In the genomic region with DNA sequence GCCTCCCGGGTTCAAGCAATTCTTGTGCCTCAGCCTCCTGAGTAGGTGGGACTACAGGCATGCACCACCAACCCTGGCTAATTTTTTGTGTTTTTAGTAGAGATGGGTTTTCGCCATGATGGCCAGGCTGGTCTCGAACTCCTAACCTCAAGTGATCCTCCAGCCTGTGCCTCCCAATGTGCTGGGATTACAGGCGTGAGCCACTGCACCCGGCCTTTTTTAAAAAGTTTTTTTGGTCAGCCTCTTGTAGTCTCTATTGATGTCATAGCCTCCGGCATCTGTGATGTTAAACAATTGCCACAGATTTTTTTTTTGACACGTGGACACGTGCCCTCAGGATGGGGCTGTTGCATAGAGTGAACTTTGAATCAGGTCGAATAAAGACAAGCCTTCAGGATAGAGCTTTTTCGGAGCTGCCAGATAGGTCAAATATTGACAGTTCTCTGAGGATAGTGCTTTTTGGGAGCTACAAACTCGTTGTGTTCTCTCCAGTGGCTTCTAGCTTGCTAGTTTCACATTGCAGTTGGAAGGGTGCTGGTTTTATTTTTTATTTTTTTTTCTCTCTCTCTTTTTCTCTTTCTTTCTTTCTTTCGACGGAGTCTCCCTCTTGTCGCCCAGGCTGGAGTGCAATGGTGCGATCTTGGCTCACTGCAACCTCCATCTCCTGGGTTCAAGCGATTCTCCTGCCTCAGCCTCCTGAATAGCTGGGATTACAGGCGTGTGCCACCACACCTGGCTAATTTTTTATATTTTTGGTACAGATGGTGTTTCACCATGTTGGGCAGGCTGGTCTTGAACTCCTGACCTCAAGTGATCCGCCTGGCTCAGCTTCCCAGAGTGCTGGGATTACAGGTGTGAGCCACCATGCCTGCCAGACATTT, we compare ENCODE assay signal across 6 cellular contexts. TPM values are rescaled to one million over a fixed set of nuclear protein-coding genes. Genes with fewer than 3 reads are reported as not detected.
DNase-seq lines count a peak whose midpoint lies in the region; ATAC-seq, FAIRE-seq and TF ChIP-seq lines count a peak whose summit lies in the region.
"Not testable (repeated sequence)": the region's sequence is repeated elsewhere in the genome, so short reads cannot be mapped to it uniquely, and the experiment has no call there.

No MANE protein-coding gene starts in this region.

- 0 out of 2 replicates have a peak overlapping the region, but pooled peaks have one; percentile 25 for H3K27ac ChIP-seq in Karpas-422 (ENCODE audit: low read length)
- peak overlapping the region; percentile 27 for H3K27ac ChIP-seq in left ventricle myocardium inferior (replicated peaks)
- peak overlapping the region; percentile 78 for H3K27ac ChIP-seq in HepG2 (ENCODE audit: extremely low read length, insufficient read depth, low read length)

- peak; percentile 100 for FAIRE-seq in HepG2 (lab: Jason Lieb, UNC)

- H3K36me3 Mint-ChIP-seq in WTC11 = peaks cover 42% of the 10 kb centered on the region
- H3K36me3 Mint-ChIP-seq in nephron progenitor cell (ENCODE audit: low read depth) = peaks cover 64% of the 10 kb centered on the region
- H3K36me3 Mint-ChIP-seq in stimulated activated effector memory CD8-positive, alpha-beta T cell treated with anti-CD3 and anti-CD28 coated beads, Interleukin-12 subunit alpha, Interleukin-12 subunit beta, amount 100 ng/mL, for 72 hours = peaks cover 20% of the 10 kb centered on the region

- WGBS in HepG2 (ENCODE audit: low lambda C conversion rate) = 21% methylated on average over 18 of the region's 18 CpGs

- not testable (repeated sequence) for H3K27me3 Mint-ChIP-seq in WTC11 (ENCODE audit: low read depth); nephron progenitor cell (ENCODE audit: low read depth, poor library complexity)

- H3K4me3 ChIP-seq in Karpas-422 (ENCODE audit: low read length); left ventricle myocardium inferior: not testable (repeated sequence)
- peak overlapping the region in 1 of 3 experiments; percentile 32; a peak in 2 of 6 replicates for H3K4me3 ChIP-seq in HepG2 (replicated peaks in 1 of 3; ENCODE audit: insufficient read depth in 1 of 3, low read depth in 2 of 3, low read length in 3 of 3)

- not testable (repeated sequence) for TF ChIP-seq RAD21 in HepG2 (CRISPR knock-in tag; IDR thresholded peaks at IDR 0.05)

- H3K9me3 ChIP-seq in Karpas-422 (ENCODE audit: low read length); left ventricle myocardium inferior (replicated peaks); HepG2 (ENCODE audit: low read length): not testable (repeated sequence)

- TF ChIP-seq POLR2A in HepG2 (IDR thresholded peaks at IDR 0.05; ENCODE audit: insufficient read depth in 1 of 2, low read depth in 2 of 2, low read length in 2 of 2) = peak in 1 of 2 experiments; percentile 36; a peak in 1 of 4 replicates

- peaks cover 16% of the 10 kb centered on the region for H3K36me3 ChIP-seq in Karpas-422 (ENCODE audit: insufficient read depth, low read length)
- peaks cover 39% of the 10 kb centered on the region for H3K36me3 ChIP-seq in left ventricle myocardium inferior
- peaks cover 12 to 15% of the 10 kb centered on the region in 2 experiments for H3K36me3 ChIP-seq in HepG2 (replicated peaks in 1 of 2; ENCODE audit: control insufficient read depth in 1 of 2, insufficient read depth in 2 of 2, low read length in 2 of 2)

- peaks cover 13% of the 10 kb centered on the region for H3K79me2 ChIP-seq in Karpas-422 (ENCODE audit: low read length)
- peaks cover 17% of the 10 kb centered on the region for H3K79me2 ChIP-seq in HepG2 (ENCODE audit: insufficient read depth, low read length)

- POLR2A ChIA-PET in WTC11 (lab: Charles Lee) = not testable (repeated sequence)
- POLR2A ChIA-PET in HepG2 (lab: Yijun Ruan, JAX) = interaction anchor here (0.6 to 3.9 kb wide), 14 partner anchors 10 to 355 kb away, joined by 3 to 69 read pairs (median 8); partner anchors contain the start of genes C2orf42, FAM136A, MXD1 and PCYOX1

- not testable (repeated sequence) for H3K27ac Mint-ChIP-seq in WTC11
- peak overlapping the region; percentile 51 for H3K27ac Mint-ChIP-seq in nephron progenitor cell
- peak overlapping the region; percentile 54 for H3K27ac Mint-ChIP-seq in stimulated activated effector memory CD8-positive, alpha-beta T cell treated with anti-CD3 and anti-CD28 coated beads, Interleukin-12 subunit alpha, Interleukin-12 subunit beta, amount 100 ng/mL, for 72 hours

- not testable (repeated sequence) for H2AFZ ChIP-seq in Karpas-422 (ENCODE audit: low read length); HepG2 (ENCODE audit: low read length)

- CTCF ChIA-PET in WTC11 (lab: Charles Lee) (interaction anchor here (1.1 kb wide), 1 partner anchor 32 kb away, joined by 5 read pairs; the partner anchor contains the start of gene FAM136A), HepG2 (lab: Yijun Ruan, JAX; ENCODE audit: low intra/inter-chr PET ratio, low total read pairs) (interaction anchor here (1.4 kb wide), 1 partner anchor 32 kb away, joined by 4 read pairs; the partner anchor contains the start of gene FAM136A)

- TF ChIP-seq EP300 in HepG2 (IDR thresholded peaks at IDR 0.05; ENCODE audit: low read depth in 2 of 2, low read length in 2 of 2) (peak; percentile 64 to 94; a peak in 3 of 4 replicates), HepG2 (CRISPR knock-in tag; IDR thresholded peaks at IDR 0.05; ENCODE audit: borderline replicate concordance) (peak; percentile 86)

- H3K4me1 ChIP-seq in Karpas-422 (ENCODE audit: low read length) = not testable (repeated sequence)
- peaks cover 21% of the 10 kb centered on the region for H3K4me1 ChIP-seq in left ventricle myocardium inferior
- peaks cover 30% of the 10 kb centered on the region for H3K4me1 ChIP-seq in HepG2 (ENCODE audit: insufficient read depth, low read length)

- not testable (repeated sequence) for H3K4me2 ChIP-seq in Karpas-422 (ENCODE audit: low read depth, low read length, poor library complexity, severe bottlenecking)
- H3K4me2 ChIP-seq in HepG2 (ENCODE audit: low read depth, low read length) = peak overlapping the region; percentile 62

- H3K4me3 Mint-ChIP-seq in WTC11; nephron progenitor cell; stimulated activated effector memory CD8-positive, alpha-beta T cell treated with anti-CD3 and anti-CD28 coated beads, Interleukin-12 subunit alpha, Interleukin-12 subunit beta, amount 100 ng/mL, for 72 hours: not testable (repeated sequence)

- intact Hi-C loops in left ventricle myocardium inferior (cut with micrococcal nuclease) = not testable (repeated sequence)
- intact Hi-C loops in HepG2 (cut with micrococcal nuclease; ENCODE audit: unreplicated experiment) = loop anchor here (1.0 kb wide), 3 partner anchors 12 to 24 kb away; partner anchors contain the start of genes SNRPG and TIA1

- not testable (repeated sequence) for H3K4me1 Mint-ChIP-seq in WTC11; nephron progenitor cell; stimulated activated effector memory CD8-positive, alpha-beta T cell treated with anti-CD3 and anti-CD28 coated beads, Interleukin-12 subunit alpha, Interleukin-12 subunit beta, amount 100 ng/mL, for 72 hours

- H3K9ac ChIP-seq in Karpas-422 (ENCODE audit: low read length) (0 out of 2 replicates have a peak overlapping the region, but pooled peaks have one; percentile 6), HepG2 (ENCODE audit: insufficient read depth, low read depth, low read length) (peak overlapping the region; percentile 45)

- not testable (repeated sequence) for BruUV-seq in HepG2 (replicated peaks; lab: Mats Ljungman, UMichigan)

- not testable (repeated sequence) for DNase-seq in Karpas-422; WTC11 (ENCODE audit: low spot score); left ventricle myocardium inferior; nephron progenitor cell; stimulated activated effector memory CD8-positive, alpha-beta T cell treated with anti-CD3 and anti-CD28 coated beads, Interleukin-12 subunit alpha, Interleukin-12 subunit beta, amount 100 ng/mL, for 72 hours (ENCODE audit: low spot score in 2 of 2)
- peak; percentile 99 for DNase-seq in HepG2 (ENCODE audit: low spot score)

- TF ChIP-seq CTCF in WTC11 (IDR thresholded peaks at IDR 0.05); left ventricle myocardium inferior (IDR thresholded peaks at IDR 0.05; ENCODE audit: borderline replicate concordance); nephron progenitor cell (IDR thresholded peaks at IDR 0.05): not testable (repeated sequence)
- peak; percentile 40 for TF ChIP-seq CTCF in HepG2 (CRISPR knock-in tag; IDR thresholded peaks at IDR 0.05)

- H4K20me1 ChIP-seq in Karpas-422 (ENCODE audit: insufficient read depth, low read depth, low read length); HepG2 (ENCODE audit: insufficient read depth, low read length): not testable (repeated sequence)

- H3K9me2 ChIP-seq in Karpas-422 (replicated peaks; ENCODE audit: insufficient read depth, low read length) = not testable (repeated sequence)

- not testable (repeated sequence) for ATAC-seq in WTC11; stimulated activated effector memory CD8-positive, alpha-beta T cell treated with anti-CD3 and anti-CD28 coated beads, Interleukin-12 subunit alpha, Interleukin-12 subunit beta, amount 100 ng/mL, for 72 hours
- ATAC-seq in HepG2 = peak; percentile 99

- in situ Hi-C loops in HepG2 (cut with HindIII; ENCODE audit: extremely low pct_ligation_motif_present, low pct_unique_long_range_greater_than_20kb) = not testable (repeated sequence)

- H3K9me3 Mint-ChIP-seq in WTC11 (peaks cover 24% of the 10 kb centered on the region), nephron progenitor cell (peaks cover 29% of the 10 kb centered on the region)
- H3K9me3 Mint-ChIP-seq in stimulated activated effector memory CD8-positive, alpha-beta T cell treated with anti-CD3 and anti-CD28 coated beads, Interleukin-12 subunit alpha, Interleukin-12 subunit beta, amount 100 ng/mL, for 72 hours = not testable (repeated sequence)

- not testable (repeated sequence) for H3K27me3 ChIP-seq in Karpas-422 (ENCODE audit: low read length); left ventricle myocardium inferior (ENCODE audit: low read depth); HepG2 (ENCODE audit: control insufficient read depth in 1 of 2, insufficient read depth in 2 of 2, low read length in 2 of 2)

RNA-seq across cellular contexts. Expression of gene PCYOX1, which starts 11.7 kb away (rescaled TPM):
- 26.8 and 31.9 TPM in 2 replicates for total RNA-seq in Karpas-422 (2014; rRNA removed; shearing (Covaris generic); ENCODE audit: low replicate concordance)
- total RNA-seq in WTC11 (2021) (43.3 to 53.1 TPM (median 47.1 TPM) in 3 replicates), left ventricle myocardium inferior (84.6 TPM), HepG2 (2016; rRNA removed; fragmentation: Illumina TruSeq; extraction: Trizol) (64.6 and 94.8 TPM in 2 replicates)
- 5.0 and 5.6 TPM in 2 replicates for total RNA-seq in HepG2 (2016; cell fraction: cytosol; rRNA removed; fragmentation: Illumina TruSeq; extraction: Trizol; ENCODE audit: low read depth)
- 62.4 and 97.7 TPM in 2 replicates for total RNA-seq in HepG2 (2016; cell fraction: insoluble cytoplasmic fraction; rRNA removed; fragmentation: Illumina TruSeq; extraction: Trizol)
- 22.4 and 27.7 TPM in 2 replicates for total RNA-seq in HepG2 (2016; cell fraction: membrane; rRNA removed; fragmentation: Illumina TruSeq; extraction: Trizol)
- 86.9 and 110 TPM in 2 replicates for total RNA-seq in HepG2 (2016; cell fraction: nucleus; rRNA removed; fragmentation: Illumina TruSeq; extraction: Trizol)
- polyA plus RNA-seq in HepG2 (2011; rRNA removed) = 61.0 and 86.6 TPM in 2 replicates
- 37.9 and 61.2 TPM in 2 replicates for polyA plus RNA-seq in HepG2 (2011; cell fraction: cytosol; rRNA removed)
- 10.2 and 15.2 TPM in 2 replicates for polyA plus RNA-seq in HepG2 (2011; cell fraction: nucleus; rRNA removed)
- polyA plus RNA-seq in HepG2 (2012) = 110 and 112 TPM in 2 replicates
- 4.3 and 4.7 TPM in 2 replicates for polyA plus RNA-seq in HepG2 (2016; cell fraction: cytosol; fragmentation: Illumina TruSeq; extraction: Trizol; ENCODE audit: low read depth)
- polyA plus RNA-seq in HepG2 (2016; cell fraction: insoluble cytoplasmic fraction; fragmentation: Illumina TruSeq; extraction: Trizol; ENCODE audit: low read depth) = 53.5 and 58.1 TPM in 2 replicates
- 10.1 and 11.7 TPM in 2 replicates for polyA plus RNA-seq in HepG2 (2016; cell fraction: membrane; fragmentation: Illumina TruSeq; extraction: Trizol; ENCODE audit: low read depth)
- polyA plus RNA-seq in HepG2 (2016; cell fraction: nucleus; fragmentation: Illumina TruSeq; extraction: Trizol; ENCODE audit: insufficient read depth, low read depth) = 99.9 and 103 TPM in 2 replicates
- 25.7 and 59.9 TPM in 2 replicates for polyA minus RNA-seq in HepG2 (2011; rRNA and poly(A)+ RNA removed; ENCODE audit: low replicate concordance)
- 65.6 and 74.8 TPM in 2 replicates for polyA minus RNA-seq in HepG2 (2011; cell fraction: cytosol; rRNA and poly(A)+ RNA removed)
- polyA minus RNA-seq in HepG2 (2011; cell fraction: nucleus; rRNA and poly(A)+ RNA removed) = 26.8 and 37.2 TPM in 2 replicates

RNA-seq across cellular contexts. Expression of gene TIA1, which starts 21.2 kb away (rescaled TPM):
- 181 and 192 TPM in 2 replicates for total RNA-seq in Karpas-422 (2014; rRNA removed; shearing (Covaris generic); ENCODE audit: low replicate concordance)
- total RNA-seq in WTC11 (2021) (150 to 178 TPM (median 176 TPM) in 3 replicates), left ventricle myocardium inferior (45.1 TPM), HepG2 (2016; rRNA removed; fragmentation: Illumina TruSeq; extraction: Trizol) (199 and 209 TPM in 2 replicates)
- 46.3 and 52.7 TPM in 2 replicates for total RNA-seq in HepG2 (2016; cell fraction: cytosol; rRNA removed; fragmentation: Illumina TruSeq; extraction: Trizol; ENCODE audit: low read depth)
- total RNA-seq in HepG2 (2016; cell fraction: insoluble cytoplasmic fraction; rRNA removed; fragmentation: Illumina TruSeq; extraction: Trizol) = 193 and 198 TPM in 2 replicates
- 37.9 and 45.7 TPM in 2 replicates for total RNA-seq in HepG2 (2016; cell fraction: membrane; rRNA removed; fragmentation: Illumina TruSeq; extraction: Trizol)
- 256 and 292 TPM in 2 replicates for total RNA-seq in HepG2 (2016; cell fraction: nucleus; rRNA removed; fragmentation: Illumina TruSeq; extraction: Trizol)
- polyA plus RNA-seq in HepG2 (2011; rRNA removed) = 306 and 319 TPM in 2 replicates
- 41.7 and 42.1 TPM in 2 replicates for polyA plus RNA-seq in HepG2 (2011; cell fraction: cytosol; rRNA removed)
- 1,074 and 1,129 TPM in 2 replicates for polyA plus RNA-seq in HepG2 (2011; cell fraction: nucleus; rRNA removed)
- polyA plus RNA-seq in HepG2 (2012) = 147 and 204 TPM in 2 replicates
- polyA plus RNA-seq in HepG2 (2016; cell fraction: cytosol; fragmentation: Illumina TruSeq; extraction: Trizol; ENCODE audit: low read depth) = 6.0 and 6.8 TPM in 2 replicates
- 108 and 119 TPM in 2 replicates for polyA plus RNA-seq in HepG2 (2016; cell fraction: insoluble cytoplasmic fraction; fragmentation: Illumina TruSeq; extraction: Trizol; ENCODE audit: low read depth)
- polyA plus RNA-seq in HepG2 (2016; cell fraction: membrane; fragmentation: Illumina TruSeq; extraction: Trizol; ENCODE audit: low read depth) = 16.0 TPM in 2 replicates
- polyA plus RNA-seq in HepG2 (2016; cell fraction: nucleus; fragmentation: Illumina TruSeq; extraction: Trizol; ENCODE audit: insufficient read depth, low read depth) = 613 and 622 TPM in 2 replicates
- 79.8 and 109 TPM in 2 replicates for polyA minus RNA-seq in HepG2 (2011; rRNA and poly(A)+ RNA removed; ENCODE audit: low replicate concordance)
- 61.2 and 67.1 TPM in 2 replicates for polyA minus RNA-seq in HepG2 (2011; cell fraction: cytosol; rRNA and poly(A)+ RNA removed)
- 718 and 820 TPM in 2 replicates for polyA minus RNA-seq in HepG2 (2011; cell fraction: nucleus; rRNA and poly(A)+ RNA removed)

RNA-seq across cellular contexts. Expression of gene SNRPG, which starts 23.9 kb away (rescaled TPM):
- 215 and 515 TPM in 2 replicates for total RNA-seq in Karpas-422 (2014; rRNA removed; shearing (Covaris generic); ENCODE audit: low replicate concordance)
- 350 to 369 TPM (median 355 TPM) in 3 replicates for total RNA-seq in WTC11 (2021)
- total RNA-seq in left ventricle myocardium inferior = 138 TPM
- total RNA-seq in HepG2 (2016; rRNA removed; fragmentation: Illumina TruSeq; extraction: Trizol) = 484 and 618 TPM in 2 replicates
- 179 and 199 TPM in 2 replicates for total RNA-seq in HepG2 (2016; cell fraction: cytosol; rRNA removed; fragmentation: Illumina TruSeq; extraction: Trizol; ENCODE audit: low read depth)
- total RNA-seq in HepG2 (2016; cell fraction: insoluble cytoplasmic fraction; rRNA removed; fragmentation: Illumina TruSeq; extraction: Trizol) = 477 and 694 TPM in 2 replicates
- 245 and 289 TPM in 2 replicates for total RNA-seq in HepG2 (2016; cell fraction: membrane; rRNA removed; fragmentation: Illumina TruSeq; extraction: Trizol)
- 175 and 190 TPM in 2 replicates for total RNA-seq in HepG2 (2016; cell fraction: nucleus; rRNA removed; fragmentation: Illumina TruSeq; extraction: Trizol)
- polyA plus RNA-seq in HepG2 (2011; rRNA removed) = 163 and 221 TPM in 2 replicates
- 79.5 and 124 TPM in 2 replicates for polyA plus RNA-seq in HepG2 (2011; cell fraction: cytosol; rRNA removed)
- polyA plus RNA-seq in HepG2 (2011; cell fraction: nucleus; rRNA removed) = 21.3 and 54.3 TPM in 2 replicates
- polyA plus RNA-seq in HepG2 (2012) = 258 and 453 TPM in 2 replicates
- 184 and 222 TPM in 2 replicates for polyA plus RNA-seq in HepG2 (2016; cell fraction: cytosol; fragmentation: Illumina TruSeq; extraction: Trizol; ENCODE audit: low read depth)
- 589 and 668 TPM in 2 replicates for polyA plus RNA-seq in HepG2 (2016; cell fraction: insoluble cytoplasmic fraction; fragmentation: Illumina TruSeq; extraction: Trizol; ENCODE audit: low read depth)
- 221 and 287 TPM in 2 replicates for polyA plus RNA-seq in HepG2 (2016; cell fraction: membrane; fragmentation: Illumina TruSeq; extraction: Trizol; ENCODE audit: low read depth)
- polyA plus RNA-seq in HepG2 (2016; cell fraction: nucleus; fragmentation: Illumina TruSeq; extraction: Trizol; ENCODE audit: insufficient read depth, low read depth) = 259 and 311 TPM in 2 replicates
- polyA minus RNA-seq in HepG2 (2011; rRNA and poly(A)+ RNA removed; ENCODE audit: low replicate concordance) = 2.7 and 11.1 TPM in 2 replicates
- 25.5 and 29.5 TPM in 2 replicates for polyA minus RNA-seq in HepG2 (2011; cell fraction: cytosol; rRNA and poly(A)+ RNA removed)
- polyA minus RNA-seq in HepG2 (2011; cell fraction: nucleus; rRNA and poly(A)+ RNA removed) = 33.7 and 41.6 TPM in 2 replicates

RNA-seq across cellular contexts. Expression of gene FAM136A, which starts 32.2 kb away (rescaled TPM):
- 85.9 and 89.4 TPM in 2 replicates for total RNA-seq in Karpas-422 (2014; rRNA removed; shearing (Covaris generic); ENCODE audit: low replicate concordance)
- total RNA-seq in WTC11 (2021) (81.0 to 83.9 TPM (median 81.4 TPM) in 3 replicates), left ventricle myocardium inferior (26.0 TPM), HepG2 (2016; rRNA removed; fragmentation: Illumina TruSeq; extraction: Trizol) (126 and 153 TPM in 2 replicates)
- 63.6 and 77.0 TPM in 2 replicates for total RNA-seq in HepG2 (2016; cell fraction: cytosol; rRNA removed; fragmentation: Illumina TruSeq; extraction: Trizol; ENCODE audit: low read depth)
- 120 and 154 TPM in 2 replicates for total RNA-seq in HepG2 (2016; cell fraction: insoluble cytoplasmic fraction; rRNA removed; fragmentation: Illumina TruSeq; extraction: Trizol)
- total RNA-seq in HepG2 (2016; cell fraction: membrane; rRNA removed; fragmentation: Illumina TruSeq; extraction: Trizol) = 157 and 170 TPM in 2 replicates
- 61.1 and 69.7 TPM in 2 replicates for total RNA-seq in HepG2 (2016; cell fraction: nucleus; rRNA removed; fragmentation: Illumina TruSeq; extraction: Trizol)
- 73.8 and 77.8 TPM in 2 replicates for polyA plus RNA-seq in HepG2 (2011; rRNA removed)
- polyA plus RNA-seq in HepG2 (2011; cell fraction: cytosol; rRNA removed) = 51.0 and 55.6 TPM in 2 replicates
- polyA plus RNA-seq in HepG2 (2011; cell fraction: nucleus; rRNA removed) = 83.7 and 101 TPM in 2 replicates
- polyA plus RNA-seq in HepG2 (2012) = 71.9 and 87.6 TPM in 2 replicates
- polyA plus RNA-seq in HepG2 (2016; cell fraction: cytosol; fragmentation: Illumina TruSeq; extraction: Trizol; ENCODE audit: low read depth) = 83.2 and 122 TPM in 2 replicates
- 175 and 182 TPM in 2 replicates for polyA plus RNA-seq in HepG2 (2016; cell fraction: insoluble cytoplasmic fraction; fragmentation: Illumina TruSeq; extraction: Trizol; ENCODE audit: low read depth)
- 155 and 176 TPM in 2 replicates for polyA plus RNA-seq in HepG2 (2016; cell fraction: membrane; fragmentation: Illumina TruSeq; extraction: Trizol; ENCODE audit: low read depth)
- polyA plus RNA-seq in HepG2 (2016; cell fraction: nucleus; fragmentation: Illumina TruSeq; extraction: Trizol; ENCODE audit: insufficient read depth, low read depth) = 124 and 130 TPM in 2 replicates
- polyA minus RNA-seq in HepG2 (2011; rRNA and poly(A)+ RNA removed; ENCODE audit: low replicate concordance) = 30.2 and 39.4 TPM in 2 replicates
- 19.9 and 21.4 TPM in 2 replicates for polyA minus RNA-seq in HepG2 (2011; cell fraction: cytosol; rRNA and poly(A)+ RNA removed)
- 28.0 and 29.5 TPM in 2 replicates for polyA minus RNA-seq in HepG2 (2011; cell fraction: nucleus; rRNA and poly(A)+ RNA removed)

Comparison
In these comparisons a context has a peak if more than half of its experiments do, and no peak if none do; other contexts are left out.
1. H3K27ac ChIP-seq: peak in every context shown above with its lines; median percentile 78 in HepG2; 27 in left ventricle myocardium inferior; 25 in Karpas-422.